In genomic region chr19:4457654-4458406, GRCh38 we compare ENCODE assay signal across 1 cellular context.
TF ChIP-seq lines count a peak whose summit lies in the region.

UBXN6 (minus strand) TSS chr19:4457794; CDS start chr19:4457697, 97 bp downstream.

TF ChIP-seq in HepG2, 621 proteins besides CTCF, POLR2A, EP300 and RAD21 (continued from another document and continues in another):
- TF ChIP-seq THAP9 (CRISPR knock-in tag; IDR thresholded peaks at IDR 0.05; ENCODE audit: borderline replicate concordance) (peak; percentile 83; the same call in 1 of the 2 replicates), FOXP4 (CRISPR knock-in tag; IDR thresholded peaks at IDR 0.05) (peak; percentile 31; the same call in 1 of the 2 replicates), ZNF451 (CRISPR knock-in tag; IDR thresholded peaks at IDR 0.05) (no peak), ZBTB3 (CRISPR knock-in tag; IDR thresholded peaks at IDR 0.05; ENCODE audit: borderline replicate concordance, low read depth) (no peak), GABPB1 (CRISPR knock-in tag; IDR thresholded peaks at IDR 0.05) (peak; percentile 93), LCORL (IDR thresholded peaks at IDR 0.05) (no peak), LCORL (CRISPR knock-in tag; IDR thresholded peaks at IDR 0.05) (peak; percentile 48; the same call in 1 of the 2 replicates), ZNF772 (CRISPR knock-in tag; IDR thresholded peaks at IDR 0.05) (0 out of 2 replicates have a peak, but pooled peaks have one; percentile 58), SOX5 (CRISPR knock-in tag; IDR thresholded peaks at IDR 0.05; ENCODE audit: borderline replicate concordance) (0 out of 2 replicates have a peak, but pooled peaks have one; percentile 45), ZNF674 (CRISPR knock-in tag; IDR thresholded peaks at IDR 0.05; ENCODE audit: low read depth) (no peak), NR2F1 (CRISPR knock-in tag; IDR thresholded peaks at IDR 0.05) (no peak), MED13 (CRISPR knock-in tag; IDR thresholded peaks at IDR 0.05) (no peak), ZNF616 (CRISPR knock-in tag; IDR thresholded peaks at IDR 0.05; ENCODE audit: low read depth) (no peak), ZNF235 (CRISPR knock-in tag; IDR thresholded peaks at IDR 0.05; ENCODE audit: borderline replicate concordance) (no peak), TEAD2 (CRISPR knock-in tag; IDR thresholded peaks at IDR 0.05) (no peak), ZFP36 (IDR thresholded peaks at IDR 0.05; ENCODE audit: borderline replicate concordance, low read depth, low read length, partially characterized antibody) (no peak), IKZF4 (CRISPR knock-in tag; IDR thresholded peaks at IDR 0.05; ENCODE audit: borderline replicate concordance, low read depth, not compliant biosample characterization) (no peak), ZNF83 (CRISPR knock-in tag; IDR thresholded peaks at IDR 0.05; ENCODE audit: borderline replicate concordance) (no peak), ATF5 (CRISPR knock-in tag; IDR thresholded peaks at IDR 0.05; ENCODE audit: low read depth) (no peak), ZNF253 (CRISPR knock-in tag; IDR thresholded peaks at IDR 0.05; ENCODE audit: borderline replicate concordance) (no peak), ZNF205 (CRISPR knock-in tag; IDR thresholded peaks at IDR 0.05) (peak; percentile 32; the same call in 1 of the 2 replicates), MLX (CRISPR knock-in tag; IDR thresholded peaks at IDR 0.05) (0 out of 2 replicates have a peak, but pooled peaks have one; percentile 18), HNRNPL (IDR thresholded peaks at IDR 0.05; ENCODE audit: low read depth, low read length) (no peak), ZNF816 (CRISPR knock-in tag; IDR thresholded peaks at IDR 0.05; ENCODE audit: borderline replicate concordance) (no peak), ATAD3A (CRISPR knock-in tag; IDR thresholded peaks at IDR 0.05) (no peak), HNRNPK (IDR thresholded peaks at IDR 0.05; ENCODE audit: low read depth, low read length, poor library complexity, severe bottlenecking) (no peak), TERF1 (CRISPR knock-in tag; IDR thresholded peaks at IDR 0.05) (no peak), TOE1 (CRISPR knock-in tag; IDR thresholded peaks at IDR 0.05) (no peak), ZNF746 (CRISPR knock-in tag; IDR thresholded peaks at IDR 0.05) (peak; percentile 73; the same call in 1 of the 2 replicates), REPIN1 (CRISPR knock-in tag; IDR thresholded peaks at IDR 0.05; ENCODE audit: borderline replicate concordance, low read depth) (0 out of 2 replicates have a peak, but pooled peaks have one; percentile 36), ZNF788 (CRISPR knock-in tag; IDR thresholded peaks at IDR 0.05; ENCODE audit: borderline replicate concordance) (peak; percentile 91; the same call in 1 of the 2 replicates), ZNF264 (CRISPR knock-in tag; IDR thresholded peaks at IDR 0.05) (no peak)
- TF ChIP-seq, protein P1, sequence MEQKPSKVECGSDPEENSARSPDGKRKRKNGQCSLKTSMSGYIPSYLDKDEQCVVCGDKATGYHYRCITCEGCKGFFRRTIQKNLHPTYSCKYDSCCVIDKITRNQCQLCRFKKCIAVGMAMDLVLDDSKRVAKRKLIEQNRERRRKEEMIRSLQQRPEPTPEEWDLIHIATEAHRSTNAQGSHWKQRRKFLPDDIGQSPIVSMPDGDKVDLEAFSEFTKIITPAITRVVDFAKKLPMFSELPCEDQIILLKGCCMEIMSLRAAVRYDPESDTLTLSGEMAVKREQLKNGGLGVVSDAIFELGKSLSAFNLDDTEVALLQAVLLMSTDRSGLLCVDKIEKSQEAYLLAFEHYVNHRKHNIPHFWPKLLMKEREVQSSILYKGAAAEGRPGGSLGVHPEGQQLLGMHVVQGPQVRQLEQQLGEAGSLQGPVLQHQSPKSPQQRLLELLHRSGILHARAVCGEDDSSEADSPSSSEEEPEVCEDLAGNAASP (CRISPR knock-in tag; IDR thresholded peaks at IDR 0.05; ENCODE audit: borderline replicate concordance): peak; percentile 31; the same call in 1 of the 2 replicates
- TF ChIP-seq, protein P2, sequence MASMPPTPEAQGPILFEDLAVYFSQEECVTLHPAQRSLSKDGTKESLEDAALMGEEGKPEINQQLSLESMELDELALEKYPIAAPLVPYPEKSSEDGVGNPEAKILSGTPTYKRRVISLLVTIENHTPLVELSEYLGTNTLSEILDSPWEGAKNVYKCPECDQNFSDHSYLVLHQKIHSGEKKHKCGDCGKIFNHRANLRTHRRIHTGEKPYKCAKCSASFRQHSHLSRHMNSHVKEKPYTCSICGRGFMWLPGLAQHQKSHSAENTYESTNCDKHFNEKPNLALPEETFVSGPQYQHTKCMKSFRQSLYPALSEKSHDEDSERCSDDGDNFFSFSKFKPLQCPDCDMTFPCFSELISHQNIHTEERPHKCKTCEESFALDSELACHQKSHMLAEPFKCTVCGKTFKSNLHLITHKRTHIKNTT (CRISPR knock-in tag; IDR thresholded peaks at IDR 0.05): no peak
- TF ChIP-seq, protein P3, sequence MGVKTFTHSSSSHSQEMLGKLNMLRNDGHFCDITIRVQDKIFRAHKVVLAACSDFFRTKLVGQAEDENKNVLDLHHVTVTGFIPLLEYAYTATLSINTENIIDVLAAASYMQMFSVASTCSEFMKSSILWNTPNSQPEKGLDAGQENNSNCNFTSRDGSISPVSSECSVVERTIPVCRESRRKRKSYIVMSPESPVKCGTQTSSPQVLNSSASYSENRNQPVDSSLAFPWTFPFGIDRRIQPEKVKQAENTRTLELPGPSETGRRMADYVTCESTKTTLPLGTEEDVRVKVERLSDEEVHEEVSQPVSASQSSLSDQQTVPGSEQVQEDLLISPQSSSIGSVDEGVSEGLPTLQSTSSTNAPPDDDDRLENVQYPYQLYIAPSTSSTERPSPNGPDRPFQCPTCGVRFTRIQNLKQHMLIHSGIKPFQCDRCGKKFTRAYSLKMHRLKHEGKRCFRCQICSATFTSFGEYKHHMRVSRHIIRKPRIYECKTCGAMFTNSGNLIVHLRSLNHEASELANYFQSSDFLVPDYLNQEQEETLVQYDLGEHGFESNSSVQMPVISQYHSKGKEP (CRISPR knock-in tag; IDR thresholded peaks at IDR 0.05): no peak
- TF ChIP-seq, protein P4, sequence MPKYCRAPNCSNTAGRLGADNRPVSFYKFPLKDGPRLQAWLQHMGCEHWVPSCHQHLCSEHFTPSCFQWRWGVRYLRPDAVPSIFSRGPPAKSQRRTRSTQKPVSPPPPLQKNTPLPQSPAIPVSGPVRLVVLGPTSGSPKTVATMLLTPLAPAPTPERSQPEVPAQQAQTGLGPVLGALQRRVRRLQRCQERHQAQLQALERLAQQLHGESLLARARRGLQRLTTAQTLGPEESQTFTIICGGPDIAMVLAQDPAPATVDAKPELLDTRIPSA (CRISPR knock-in tag; IDR thresholded peaks at IDR 0.05; ENCODE audit: borderline replicate concordance): no peak
- TF ChIP-seq, protein P5, sequence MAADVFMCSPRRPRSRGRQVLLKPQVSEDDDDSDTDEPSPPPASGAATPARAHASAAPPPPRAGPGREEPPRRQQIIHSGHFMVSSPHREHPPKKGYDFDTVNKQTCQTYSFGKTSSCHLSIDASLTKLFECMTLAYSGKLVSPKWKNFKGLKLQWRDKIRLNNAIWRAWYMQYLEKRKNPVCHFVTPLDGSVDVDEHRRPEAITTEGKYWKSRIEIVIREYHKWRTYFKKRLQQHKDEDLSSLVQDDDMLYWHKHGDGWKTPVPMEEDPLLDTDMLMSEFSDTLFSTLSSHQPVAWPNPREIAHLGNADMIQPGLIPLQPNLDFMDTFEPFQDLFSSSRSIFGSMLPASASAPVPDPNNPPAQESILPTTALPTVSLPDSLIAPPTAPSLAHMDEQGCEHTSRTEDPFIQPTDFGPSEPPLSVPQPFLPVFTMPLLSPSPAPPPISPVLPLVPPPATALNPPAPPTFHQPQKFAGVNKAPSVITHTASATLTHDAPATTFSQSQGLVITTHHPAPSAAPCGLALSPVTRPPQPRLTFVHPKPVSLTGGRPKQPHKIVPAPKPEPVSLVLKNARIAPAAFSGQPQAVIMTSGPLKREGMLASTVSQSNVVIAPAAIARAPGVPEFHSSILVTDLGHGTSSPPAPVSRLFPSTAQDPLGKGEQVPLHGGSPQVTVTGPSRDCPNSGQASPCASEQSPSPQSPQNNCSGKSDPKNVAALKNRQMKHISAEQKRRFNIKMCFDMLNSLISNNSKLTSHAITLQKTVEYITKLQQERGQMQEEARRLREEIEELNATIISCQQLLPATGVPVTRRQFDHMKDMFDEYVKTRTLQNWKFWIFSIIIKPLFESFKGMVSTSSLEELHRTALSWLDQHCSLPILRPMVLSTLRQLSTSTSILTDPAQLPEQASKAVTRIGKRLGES (CRISPR knock-in tag; IDR thresholded peaks at IDR 0.05; ENCODE audit: borderline replicate concordance): no peak
- TF ChIP-seq, protein P6, sequence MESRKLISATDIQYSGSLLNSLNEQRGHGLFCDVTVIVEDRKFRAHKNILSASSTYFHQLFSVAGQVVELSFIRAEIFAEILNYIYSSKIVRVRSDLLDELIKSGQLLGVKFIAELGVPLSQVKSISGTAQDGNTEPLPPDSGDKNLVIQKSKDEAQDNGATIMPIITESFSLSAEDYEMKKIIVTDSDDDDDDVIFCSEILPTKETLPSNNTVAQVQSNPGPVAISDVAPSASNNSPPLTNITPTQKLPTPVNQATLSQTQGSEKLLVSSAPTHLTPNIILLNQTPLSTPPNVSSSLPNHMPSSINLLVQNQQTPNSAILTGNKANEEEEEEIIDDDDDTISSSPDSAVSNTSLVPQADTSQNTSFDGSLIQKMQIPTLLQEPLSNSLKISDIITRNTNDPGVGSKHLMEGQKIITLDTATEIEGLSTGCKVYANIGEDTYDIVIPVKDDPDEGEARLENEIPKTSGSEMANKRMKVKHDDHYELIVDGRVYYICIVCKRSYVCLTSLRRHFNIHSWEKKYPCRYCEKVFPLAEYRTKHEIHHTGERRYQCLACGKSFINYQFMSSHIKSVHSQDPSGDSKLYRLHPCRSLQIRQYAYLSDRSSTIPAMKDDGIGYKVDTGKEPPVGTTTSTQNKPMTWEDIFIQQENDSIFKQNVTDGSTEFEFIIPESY (CRISPR knock-in tag; IDR thresholded peaks at IDR 0.05): no peak; the same call in 1 of the 2 replicates
- TF ChIP-seq, protein P7, sequence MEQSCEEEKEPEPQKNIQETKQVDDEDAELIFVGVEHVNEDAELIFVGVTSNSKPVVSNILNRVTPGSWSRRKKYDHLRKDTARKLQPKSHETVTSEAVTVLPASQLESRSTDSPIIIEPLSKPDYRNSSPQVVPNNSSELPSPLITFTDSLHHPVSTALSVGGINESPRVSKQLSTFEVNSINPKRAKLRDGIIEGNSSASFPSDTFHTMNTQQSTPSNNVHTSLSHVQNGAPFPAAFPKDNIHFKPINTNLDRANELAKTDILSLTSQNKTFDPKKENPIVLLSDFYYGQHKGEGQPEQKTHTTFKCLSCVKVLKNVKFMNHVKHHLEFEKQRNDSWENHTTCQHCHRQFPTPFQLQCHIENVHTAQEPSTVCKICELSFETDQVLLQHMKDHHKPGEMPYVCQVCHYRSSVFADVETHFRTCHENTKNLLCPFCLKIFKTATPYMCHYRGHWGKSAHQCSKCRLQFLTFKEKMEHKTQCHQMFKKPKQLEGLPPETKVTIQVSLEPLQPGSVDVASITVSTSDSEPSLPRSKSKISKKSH (CRISPR knock-in tag; IDR thresholded peaks at IDR 0.05; ENCODE audit: borderline replicate concordance): peak; percentile 72; the same call in 1 of the 2 replicates
